Comparison of ENCODE assay signal across 22 cellular contexts in the genomic region with DNA sequence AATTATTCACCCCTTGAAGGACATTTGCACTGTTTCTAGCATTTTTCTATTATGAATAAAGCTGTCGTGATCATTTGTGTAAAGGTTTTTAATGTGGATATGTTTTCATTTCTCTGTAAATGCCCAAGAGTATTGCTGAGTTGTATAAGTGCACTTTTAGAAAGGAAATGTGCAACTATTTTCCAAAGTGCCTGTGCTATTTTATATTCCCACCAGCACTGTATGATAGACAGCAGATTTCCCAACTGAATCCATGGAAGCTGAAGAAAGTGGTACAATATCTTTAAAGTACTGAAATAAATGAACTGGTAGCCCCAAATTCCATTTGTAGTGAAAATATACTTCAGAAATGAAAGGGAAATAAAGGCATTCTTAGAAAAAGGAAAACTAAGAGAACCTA.
"Had no signal": no experiment of that assay in that cellular context is flagged by ENCODE, and none has a peak within 500 bp of the region (broad histone marks: within the 10 kb centered on the region; RNA-seq: fewer than 3 reads in every experiment).

No MANE protein-coding gene starts in this region.

- DNase-seq: activated CD4-positive, alpha-beta T cell treated with anti-CD3 and anti-CD28 coated beads for 4 hours; activated CD8-positive, alpha-beta memory T cell treated with anti-CD3 and anti-CD28 coated beads, Interleukin-2, amount 50 U/mL, for 4 hours; activated CD8-positive, alpha-beta T cell treated with anti-CD3 and anti-CD28 coated beads for 36 hours; activated naive CD4-positive, alpha-beta T cell treated with anti-CD3 and anti-CD28 coated beads, Interleukin-2, amount 50 U/mL, for 16 hours; activated naive CD8-positive, alpha-beta T cell treated with anti-CD3 and anti-CD28 coated beads, Interleukin-2, amount 10 ng/mL, durations not matched to agents 7 days and 5 days; amniotic stem cell; MM.1S; NCI-H1105 treated with DMSO at 0.1 percent for 48 hours; NCI-H1436 treated with DMSO at 0.1 percent for 48 hours; NCI-H187; NCI-H2081; NCI-H2171 treated with DMSO at 0.1 percent for 48 hours; NCI-H226; NCI-H510A; NCI-H526 treated with DMSO at 0.1 percent for 48 hours; NCI-H82; SIG-M5; T-helper 17 cell; T-helper 9 cell had no signal

- H3K4me3 ChIP-seq: ascending aorta had no signal

- H3K27me3 Mint-ChIP-seq: activated CD8-positive, alpha-beta T cell treated with anti-CD3 and anti-CD28 coated beads for 36 hours; activated naive CD8-positive, alpha-beta T cell treated with anti-CD3 and anti-CD28 coated beads, Interleukin-2, amount 10 ng/mL, durations not matched to agents 7 days and 5 days; brain; T-helper 17 cell had no signal

- ATAC-seq: activated CD8-positive, alpha-beta T cell treated with anti-CD3 and anti-CD28 coated beads for 36 hours; T-helper 17 cell had no signal

- H3K4me3 Mint-ChIP-seq: activated CD8-positive, alpha-beta T cell treated with anti-CD3 and anti-CD28 coated beads for 36 hours; activated naive CD8-positive, alpha-beta T cell treated with anti-CD3 and anti-CD28 coated beads, Interleukin-2, amount 10 ng/mL, durations not matched to agents 7 days and 5 days; brain; T-helper 17 cell had no signal

- H3K36me3 ChIP-seq: ascending aorta had no signal

- H3K27ac Mint-ChIP-seq: activated CD8-positive, alpha-beta T cell treated with anti-CD3 and anti-CD28 coated beads for 36 hours; activated naive CD8-positive, alpha-beta T cell treated with anti-CD3 and anti-CD28 coated beads, Interleukin-2, amount 10 ng/mL, durations not matched to agents 7 days and 5 days; brain; T-helper 17 cell had no signal

- H3K27me3 ChIP-seq: ascending aorta had no signal

- H3K4me1 Mint-ChIP-seq: activated naive CD8-positive, alpha-beta T cell treated with anti-CD3 and anti-CD28 coated beads, Interleukin-2, amount 10 ng/mL, durations not matched to agents 7 days and 5 days; brain; T-helper 17 cell had no signal

- H3K4me1 ChIP-seq: ascending aorta had no signal

- H3K27ac ChIP-seq: ascending aorta, VCaP had no signal
